ENCODE assay signal across 19 cellular contexts in the genomic region with DNA sequence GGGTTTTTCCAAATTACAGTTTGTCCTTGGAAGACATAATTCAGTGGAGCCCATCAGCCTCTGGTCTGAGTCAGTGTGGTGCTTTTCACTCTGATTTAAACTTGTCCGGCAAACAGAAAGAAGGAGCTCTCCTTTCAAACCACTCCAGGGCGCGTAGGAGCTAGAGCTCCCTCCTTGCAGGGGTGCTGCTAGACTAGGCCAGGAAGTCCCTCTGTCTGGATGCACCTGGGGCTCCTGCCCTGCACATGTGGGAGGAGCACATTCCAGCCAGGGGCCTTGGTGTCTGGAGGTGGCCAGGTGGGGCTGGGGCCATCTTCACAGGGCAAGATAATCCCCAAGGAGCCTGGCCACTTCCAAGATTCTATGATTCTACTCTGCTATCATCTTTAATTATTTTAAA. TPM values are rescaled to one million over a fixed set of nuclear protein-coding genes. Genes with fewer than 3 reads are reported as not detected.
DNase-seq lines count a peak whose midpoint lies in the region; ATAC-seq, FAIRE-seq and TF ChIP-seq lines count a peak whose summit lies in the region.
"Had no signal": no experiment of that assay in that cellular context is flagged by ENCODE, and none has a peak within 500 bp of the region (broad histone marks: within the 10 kb centered on the region; RNA-seq: fewer than 3 reads in every experiment).

No MANE protein-coding gene starts in this region.

- peaks cover 6% of the 10 kb centered on the region for H3K4me1 Mint-ChIP-seq in MCF 10A (ENCODE audit: insufficient read depth, unreplicated experiment)
- H3K4me1 Mint-ChIP-seq: CD8-positive, alpha-beta memory T cell had no signal

- H3K27me3 ChIP-seq in mammary epithelial cell (ENCODE audit: insufficient read depth, low read length) (no peaks in the 10 kb centered on the region), pancreas (no peaks in the 10 kb centered on the region), tibial nerve (no peaks in the 10 kb centered on the region)
- H3K27me3 ChIP-seq: BLaER1 had no signal

- POLR2A ChIA-PET in MCF 10A (lab: Yijun Ruan, JAX), result interaction anchor here (6.7 kb wide), 1 partner anchor 15 kb away, joined by 140 read pairs; no protein-coding TSS in a partner anchor

- no peak for TF ChIP-seq POLR2A in tibial nerve (IDR thresholded peaks at IDR 0.05)

- no peak overlapping the region for H2AFZ ChIP-seq in mammary epithelial cell (ENCODE audit: low read depth, low read length)
- H2AFZ ChIP-seq: GM23248 had no signal

- FAIRE-seq in pancreas (lab: Jason Lieb, UNC), result no peak
- FAIRE-seq: GM12878, GM18507, H54 had no signal

- H3K4me3 ChIP-seq in mammary epithelial cell (replicated peaks in 1 of 3; ENCODE audit: insufficient read depth in 1 of 3, low read depth in 2 of 3, low read length in 3 of 3) (no peak overlapping the region), pancreas (peak overlapping the region; percentile 24 to 57 (median 36)), tibial nerve (no peak overlapping the region)
- H3K4me3 ChIP-seq: BLaER1, GM12878, GM23248 had no signal

- H3K4me1 ChIP-seq in mammary epithelial cell (ENCODE audit: insufficient read depth, low read length), result peaks cover 21% of the 10 kb centered on the region
- H3K4me1 ChIP-seq in pancreas, result peaks cover 9 to 18% (median 17%) of the 10 kb centered on the region in 3 donors
- peaks cover 0 to 34% (median 6%) of the 10 kb centered on the region in 4 donors for H3K4me1 ChIP-seq in tibial nerve
- H3K4me1 ChIP-seq: BLaER1 had no signal

- H3K4me2 ChIP-seq in mammary epithelial cell (ENCODE audit: insufficient read depth, low read depth, low read length), result no peak overlapping the region
- H3K4me2 ChIP-seq: BLaER1 had no signal

- peak overlapping the region; percentile 33 for H3K4me3 Mint-ChIP-seq in MCF 10A (ENCODE audit: unreplicated experiment)
- H3K4me3 Mint-ChIP-seq: CD8-positive, alpha-beta memory T cell had no signal

- BruUV-seq in MCF 10A (replicated peaks; lab: Mats Ljungman, UMichigan) (no TSS peak), mammary epithelial cell (replicated peaks; lab: Mats Ljungman, UMichigan) (no TSS peak)

- TF ChIP-seq EP300 in tibial nerve (IDR thresholded peaks at IDR 0.05), result no peak

- in situ Hi-C loops in mammary epithelial cell (cut with MboI; ENCODE audit: low sequenced_read_pairs in 2 of 2) (no loop called here), KBM-7 (cut with MboI; ENCODE audit: low pct_unique_long_range_greater_than_20kb, low sequenced_read_pairs) (no loop called here)

- 100% methylated on average over 3 of the region's 3 CpGs for WGBS in mammary epithelial cell (ENCODE audit: low coverage, missing lambda C conversion rate)
- WGBS in pancreas, 2 donors, result 98 to 99% methylated on average over 3 of the region's 3 CpGs
- WGBS in tibial nerve, 2 donors, result 90 to 100% methylated on average over 1 to 3 of the region's 3 CpGs

- DNase-seq in MCF 10A (ENCODE audit: unreplicated experiment) (no peak), mammary epithelial cell (no peak), left lobe of liver (ENCODE audit: low spot score) (no peak), pancreas (no peak), KBM-7 (no peak), DMS53 (lab: John Stamatoyannopoulos, UW) (no peak), tibial nerve (ENCODE audit: low spot score in 2 of 2) (no peak)
- DNase-seq: 8988T; AML-193; Caco-2; CD8-positive, alpha-beta memory T cell; GM23248 had no signal

- H4K20me1 ChIP-seq in mammary epithelial cell (ENCODE audit: insufficient read depth, low read length), result no peaks in the 10 kb centered on the region
- H4K20me1 ChIP-seq: BLaER1 had no signal

- H3K9me3 ChIP-seq in mammary epithelial cell (replicated peaks; ENCODE audit: insufficient read depth, low read length) (peaks cover 24% of the 10 kb centered on the region), pancreas (no peaks in the 10 kb centered on the region), tibial nerve (peaks cover 0 to 44% (median 13%) of the 10 kb centered on the region in 4 donors)

- no peaks in the 10 kb centered on the region for H3K79me2 ChIP-seq in mammary epithelial cell (ENCODE audit: insufficient read depth, low read length)

- H3K36me3 ChIP-seq in mammary epithelial cell (ENCODE audit: insufficient read depth, low read length), result no peaks in the 10 kb centered on the region
- H3K36me3 ChIP-seq in pancreas, result peaks cover 7 to 29% (median 10%) of the 10 kb centered on the region in 3 donors
- H3K36me3 ChIP-seq in tibial nerve, result peaks cover 0 to 55% (median 0%) of the 10 kb centered on the region in 3 donors
- H3K36me3 ChIP-seq: BLaER1 had no signal

- dilution Hi-C loops in mammary epithelial cell (cut with HindIII; ENCODE audit: low sequenced_read_pairs), result no loop called here

- peak; percentile 12 for ATAC-seq in left lobe of liver
- ATAC-seq in pancreas, result peak in 1 of 4 donors; percentile 5
- ATAC-seq: GM12878, HCT116 had no signal

- CTCF ChIA-PET in MCF 10A (lab: Yijun Ruan, JAX), result interaction anchor here (1.1 to 1.2 kb wide), 2 partner anchors 59 to 66 kb away, joined by 3 read pairs; no protein-coding TSS in a partner anchor
- CTCF ChIA-PET in mammary epithelial cell (lab: Charles Lee; ENCODE audit: low non-redundant PET), result no interaction called here

- H3K27ac Mint-ChIP-seq in MCF 10A (ENCODE audit: low read depth, unreplicated experiment), result no peak overlapping the region
- H3K27ac Mint-ChIP-seq: CD8-positive, alpha-beta memory T cell had no signal

- intact Hi-C loops in MCF 10A (cut with micrococcal nuclease) (no loop called here), mammary epithelial cell (cut with micrococcal nuclease) (no loop called here), pancreas (cut with DNase I) (no loop called here)

- H3K9ac ChIP-seq in mammary epithelial cell (ENCODE audit: insufficient read depth, low read length), result no peak overlapping the region
- H3K9ac ChIP-seq: BLaER1, GM23248 had no signal

- H3K9me3 Mint-ChIP-seq in MCF 10A (ENCODE audit: unreplicated experiment), result peaks cover 40% of the 10 kb centered on the region

- H3K36me3 Mint-ChIP-seq in MCF 10A (ENCODE audit: insufficient read depth, unreplicated experiment), result peaks cover 39% of the 10 kb centered on the region
- H3K36me3 Mint-ChIP-seq: CD8-positive, alpha-beta memory T cell had no signal

- no peak for TF ChIP-seq CTCF in MCF 10A (IDR thresholded peaks at IDR 0.05; ENCODE audit: unreplicated experiment)
- TF ChIP-seq CTCF in mammary epithelial cell (conservative IDR thresholded peaks at IDR 0.05 in 1 of 2, IDR thresholded peaks at IDR 0.05 in 1 of 2; ENCODE audit: extremely low read depth in 1 of 2, insufficient read depth in 1 of 2, low read depth in 1 of 2, low read length in 2 of 2), result no peak
- TF ChIP-seq CTCF in pancreas (IDR thresholded peaks at IDR 0.05), result no peak
- no peak for TF ChIP-seq CTCF in tibial nerve (IDR thresholded peaks at IDR 0.05)

- no peaks in the 10 kb centered on the region for H3K27me3 Mint-ChIP-seq in MCF 10A (ENCODE audit: insufficient read depth, unreplicated experiment)

- H3K27ac ChIP-seq in mammary epithelial cell (ENCODE audit: insufficient read depth, low read depth, low read length), result no peak overlapping the region
- H3K27ac ChIP-seq in pancreas, result peak overlapping the region in 2 of 4 donors; percentile 78 to 87
- H3K27ac ChIP-seq in tibial nerve, result no peak overlapping the region
- H3K27ac ChIP-seq: BLaER1, GM23248 had no signal

RNA-seq across cellular contexts. Expression of a gene that starts 3.1 kb away (rescaled TPM):
- total RNA-seq in MCF 10A (2022) (44.5 and 54.5 TPM in 2 replicates), mammary epithelial cell (100 to 1,000 TPM in 1 of 2 donors, 1 to 10 TPM in 1; 5.2 to 998 TPM), left lobe of liver (7,311 TPM), pancreas (1,000 to 10,000 TPM; 1,011 to 4,136 (median 2,518) TPM), tibial nerve (100 to 1,000 TPM in 2 of 4 donors, 10 to 100 TPM in 2; 85.0 to 339 (median 171) TPM)
- polyA plus RNA-seq in mammary epithelial cell (17.5 TPM), pancreas (1,000 to 10,000 TPM; 1,409 to 2,934 TPM)
- 7.9 TPM for polyA minus RNA-seq in mammary epithelial cell
- total RNA-seq: CD8-positive, alpha-beta memory T cell; Daoy; G401 had no signal
- polyA plus RNA-seq: CD8-positive, alpha-beta memory T cell; GM12878 had no signal

RNA-seq across cellular contexts. Expression of a gene that starts 34.0 kb away (rescaled TPM):
- 0.35 TPM in 1 of 2 replicates, not detected in the other for total RNA-seq in MCF 10A (2022)
- 1 to 10 TPM in 1 of 2 donors, not detected in 1; 1.7 TPM for total RNA-seq in mammary epithelial cell
- 0.22 TPM for polyA plus RNA-seq in mammary epithelial cell
- polyA minus RNA-seq in mammary epithelial cell, result not detected
- 216 TPM for total RNA-seq in left lobe of liver
- total RNA-seq in pancreas, result 100 to 1,000 TPM in 1 of 6 donors, 10 to 100 TPM in 5; 52.3 to 130 (median 96.0) TPM
- polyA plus RNA-seq in pancreas, result 100 to 1,000 TPM in 1 of 2 donors, 10 to 100 TPM in 1; 67.2 to 139 TPM
- total RNA-seq in tibial nerve, result 10 to 100 TPM in 2 of 4 donors, 1 to 10 TPM in 2; 6.5 to 28.0 (median 10.2) TPM
- total RNA-seq: CD8-positive, alpha-beta memory T cell; G401; GM23248 had no signal
- polyA plus RNA-seq: CD8-positive, alpha-beta memory T cell; GM12878; GM23248 had no signal

RNA-seq across cellular contexts. Expression of a gene that starts 54.0 kb away (rescaled TPM):
- total RNA-seq in MCF 10A (2022) (not detected in 2 replicates), mammary epithelial cell (not detected), left lobe of liver (186 TPM), pancreas (10 to 100 TPM; 51.5 to 88.5 (median 59.7) TPM), tibial nerve (not detected)
- polyA plus RNA-seq in mammary epithelial cell (not detected), pancreas (100 to 1,000 TPM; 103 to 119 TPM)
- polyA minus RNA-seq in mammary epithelial cell, result not detected
- total RNA-seq: CD8-positive, alpha-beta memory T cell; Daoy; G401; GM23248 had no signal
- polyA plus RNA-seq: CD8-positive, alpha-beta memory T cell; GM12878; GM23248 had no signal

Comparison
In these comparisons a context has a peak if more than half of its experiments do, and no peak if none do; other contexts are left out.
1. H3K4me3 ChIP-seq: peak in pancreas (4 of 4); none in mammary epithelial cell (0 of 3) and tibial nerve (0 of 4).
2. RNA of a gene that starts 54.0 kb away (total RNA-seq): 186 TPM in left lobe of liver (single experiment) and 51.5 to 88.5 TPM in pancreas; not detected in MCF 10A, not detected in mammary epithelial cell and not detected in tibial nerve; every median in the first group is over 10 times any median in the second.